ENCODE assay signal across 27 cellular contexts in genomic region chr11:86491048-86491447, GRCh38.
"Had no signal": no experiment of that assay in that cellular context is flagged by ENCODE, and none has a peak within 500 bp of the region (broad histone marks: within the 10 kb centered on the region; RNA-seq: fewer than 3 reads in every experiment).

No MANE protein-coding gene starts in this region.

- DNase-seq: dorsolateral prefrontal cortex; effector CD4-positive, alpha-beta T cell; foreskin fibroblast; gastrocnemius medialis; head of caudate nucleus; left ventricle myocardium superior; mucosa of descending colon; naive B cell; stimulated activated CD4-positive, alpha-beta T cell treated with anti-CD3 and anti-CD28 coated beads, Interleukin-12 subunit alpha, Interleukin-12 subunit beta, amount 100 ng/mL, for 4 hours; stimulated activated CD4-positive, alpha-beta T cell treated with anti-CD3 and anti-CD28 coated beads, Interleukin-1b, Interleukin-23, amount 100 ng/mL, for 48 hours; stimulated activated CD4-positive, alpha-beta T cell treated with anti-CD3 and anti-CD28 coated beads, Interleukin-4, amount 100 ng/mL, for 1 hour; stimulated activated CD8-positive, alpha-beta memory T cell treated with anti-CD3 and anti-CD28 coated beads, Interleukin-4, amount 100 ng/mL, for 48 hours; stimulated activated naive CD4-positive, alpha-beta T cell; stimulated activated naive CD8-positive, alpha-beta T cell treated with anti-CD3 and anti-CD28 coated beads, Interleukin-15, amount 100 ng/mL, for 72 hours; transverse colon had no signal

- FAIRE-seq: keratinocyte had no signal

- H3K9ac ChIP-seq: neural progenitor cell had no signal

- H3K4me1 ChIP-seq: gastrocnemius medialis, prostate gland, transverse colon, vagina had no signal

- H3K36me3 Mint-ChIP-seq: memory B cell, mesothelial cell of epicardium, naive B cell, neural progenitor cell had no signal

- H3K4me1 Mint-ChIP-seq: memory B cell, naive B cell had no signal

- H3K27ac ChIP-seq: dorsolateral prefrontal cortex, epithelial cell of prostate, gastrocnemius medialis, neural progenitor cell, prostate gland, right atrium auricular region, suprapubic skin, transverse colon, vagina had no signal

- H3K9me3 Mint-ChIP-seq: memory B cell; mesothelial cell of epicardium; naive B cell; natural killer cell treated with Interleukin-12 subunit alpha and Interleukin-12 subunit beta and Interleukin-15 and Interleukin-18, amount 100 ng/mL, for 72 hours; neural progenitor cell; stimulated activated naive CD8-positive, alpha-beta T cell treated with anti-CD3 and anti-CD28 coated beads, Interleukin-15, amount 100 ng/mL, for 72 hours had no signal

- H3K4me2 ChIP-seq: neural progenitor cell, smooth muscle cell had no signal

- H3K27me3 Mint-ChIP-seq: naive B cell; stimulated activated naive CD8-positive, alpha-beta T cell treated with anti-CD3 and anti-CD28 coated beads, Interleukin-15, amount 100 ng/mL, for 72 hours had no signal

- H2AFZ ChIP-seq: neural progenitor cell had no signal

- H3K4me3 ChIP-seq: dorsolateral prefrontal cortex, gastrocnemius medialis, lung, mucosa of descending colon, neural progenitor cell, prostate gland, right atrium auricular region, smooth muscle cell, suprapubic skin, transverse colon, vagina had no signal

- H3K36me3 ChIP-seq: gastrocnemius medialis, neural progenitor cell, prostate gland, right atrium auricular region, suprapubic skin, transverse colon, vagina had no signal

- H3K4me3 Mint-ChIP-seq: memory B cell; mesothelial cell of epicardium; naive B cell; natural killer cell treated with Interleukin-12 subunit alpha and Interleukin-12 subunit beta and Interleukin-15 and Interleukin-18, amount 100 ng/mL, for 72 hours; neural progenitor cell; stimulated activated naive CD8-positive, alpha-beta T cell treated with anti-CD3 and anti-CD28 coated beads, Interleukin-15, amount 100 ng/mL, for 72 hours had no signal

- H3K27me3 ChIP-seq: dorsolateral prefrontal cortex, gastrocnemius medialis, neural progenitor cell, right atrium auricular region, suprapubic skin, transverse colon, vagina had no signal

- H3K9me3 ChIP-seq: gastrocnemius medialis, mucosa of descending colon, prostate gland, right atrium auricular region, suprapubic skin, transverse colon, vagina had no signal

- H3K27ac Mint-ChIP-seq: memory B cell; mesothelial cell of epicardium; naive B cell; neural progenitor cell; stimulated activated naive CD8-positive, alpha-beta T cell treated with anti-CD3 and anti-CD28 coated beads, Interleukin-15, amount 100 ng/mL, for 72 hours had no signal
